Comparison of ENCODE assay signal across 1 cellular context in the genomic region with DNA sequence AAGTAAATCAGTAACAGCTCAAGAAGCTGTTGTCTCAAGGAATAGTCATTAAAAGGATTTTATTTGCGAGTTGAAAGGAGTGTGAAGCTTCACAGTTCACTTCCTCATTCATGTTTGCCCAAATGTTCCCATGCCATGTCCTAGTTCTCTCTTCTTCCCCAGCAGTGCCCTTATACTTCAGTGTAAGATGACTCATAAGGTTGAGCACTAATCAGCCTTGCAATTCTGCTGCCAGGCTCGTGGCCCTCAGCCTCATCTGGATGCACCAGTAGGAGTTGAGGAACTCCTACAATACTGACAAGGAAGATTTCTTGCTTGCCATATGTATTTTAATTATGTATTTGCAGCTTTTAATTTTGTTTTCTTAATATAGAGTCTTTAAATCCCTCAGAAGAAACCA.
TF ChIP-seq lines count a peak whose summit lies in the region.

No MANE protein-coding gene starts in this region.

TF ChIP-seq in H1, 55 proteins besides CTCF, POLR2A, EP300 and RAD21:
- TF ChIP-seq, protein P1, sequence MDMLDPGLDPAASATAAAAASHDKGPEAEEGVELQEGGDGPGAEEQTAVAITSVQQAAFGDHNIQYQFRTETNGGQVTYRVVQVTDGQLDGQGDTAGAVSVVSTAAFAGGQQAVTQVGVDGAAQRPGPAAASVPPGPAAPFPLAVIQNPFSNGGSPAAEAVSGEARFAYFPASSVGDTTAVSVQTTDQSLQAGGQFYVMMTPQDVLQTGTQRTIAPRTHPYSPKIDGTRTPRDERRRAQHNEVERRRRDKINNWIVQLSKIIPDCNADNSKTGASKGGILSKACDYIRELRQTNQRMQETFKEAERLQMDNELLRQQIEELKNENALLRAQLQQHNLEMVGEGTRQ (IDR thresholded peaks at IDR 0.05; ENCODE audit: low read length): no peak
- TF ChIP-seq BRCA1 (IDR thresholded peaks at IDR 0.05; ENCODE audit: low read depth, low read length) (no peak), GTF2F1 (IDR thresholded peaks at IDR 0.05; ENCODE audit: borderline replicate concordance, low read depth, low read length) (no peak), GABPA (IDR thresholded peaks at IDR 0.05; ENCODE audit: borderline replicate concordance, insufficient read depth, low read length) (no peak), CBX8 (IDR thresholded peaks at IDR 0.05; ENCODE audit: borderline replicate concordance, low read depth, low read length) (no peak), RXRA (IDR thresholded peaks at IDR 0.05; ENCODE audit: insufficient read depth, low read depth, low read length) (no peak), KDM5A (IDR thresholded peaks at IDR 0.05; ENCODE audit: low read length) (no peak), SRF (IDR thresholded peaks at IDR 0.05; ENCODE audit: low read depth, low read length) (no peak), NRF1 (IDR thresholded peaks at IDR 0.05; ENCODE audit: low read depth, low read length) (no peak), TEAD4 (IDR thresholded peaks at IDR 0.05; ENCODE audit: low read depth, low read length) (no peak), KDM1A (IDR thresholded peaks at IDR 0.05; ENCODE audit: borderline replicate concordance, low read length) (no peak), YY1 (IDR thresholded peaks at IDR 0.05; ENCODE audit: low read depth, low read length) (no peak), FOSL1 (IDR thresholded peaks at IDR 0.05; ENCODE audit: insufficient read depth, low read depth, low read length) (no peak), RNF2 (IDR thresholded peaks at IDR 0.05; ENCODE audit: borderline replicate concordance, low read depth, low read length, missing control alignments, poor library complexity, severe bottlenecking) (no peak), CBX5 (IDR thresholded peaks at IDR 0.05; ENCODE audit: low read depth, low read length) (no peak), TCF12 (IDR thresholded peaks at IDR 0.05; ENCODE audit: low read depth, low read length) (no peak)
- TF ChIP-seq, protein P2, sequence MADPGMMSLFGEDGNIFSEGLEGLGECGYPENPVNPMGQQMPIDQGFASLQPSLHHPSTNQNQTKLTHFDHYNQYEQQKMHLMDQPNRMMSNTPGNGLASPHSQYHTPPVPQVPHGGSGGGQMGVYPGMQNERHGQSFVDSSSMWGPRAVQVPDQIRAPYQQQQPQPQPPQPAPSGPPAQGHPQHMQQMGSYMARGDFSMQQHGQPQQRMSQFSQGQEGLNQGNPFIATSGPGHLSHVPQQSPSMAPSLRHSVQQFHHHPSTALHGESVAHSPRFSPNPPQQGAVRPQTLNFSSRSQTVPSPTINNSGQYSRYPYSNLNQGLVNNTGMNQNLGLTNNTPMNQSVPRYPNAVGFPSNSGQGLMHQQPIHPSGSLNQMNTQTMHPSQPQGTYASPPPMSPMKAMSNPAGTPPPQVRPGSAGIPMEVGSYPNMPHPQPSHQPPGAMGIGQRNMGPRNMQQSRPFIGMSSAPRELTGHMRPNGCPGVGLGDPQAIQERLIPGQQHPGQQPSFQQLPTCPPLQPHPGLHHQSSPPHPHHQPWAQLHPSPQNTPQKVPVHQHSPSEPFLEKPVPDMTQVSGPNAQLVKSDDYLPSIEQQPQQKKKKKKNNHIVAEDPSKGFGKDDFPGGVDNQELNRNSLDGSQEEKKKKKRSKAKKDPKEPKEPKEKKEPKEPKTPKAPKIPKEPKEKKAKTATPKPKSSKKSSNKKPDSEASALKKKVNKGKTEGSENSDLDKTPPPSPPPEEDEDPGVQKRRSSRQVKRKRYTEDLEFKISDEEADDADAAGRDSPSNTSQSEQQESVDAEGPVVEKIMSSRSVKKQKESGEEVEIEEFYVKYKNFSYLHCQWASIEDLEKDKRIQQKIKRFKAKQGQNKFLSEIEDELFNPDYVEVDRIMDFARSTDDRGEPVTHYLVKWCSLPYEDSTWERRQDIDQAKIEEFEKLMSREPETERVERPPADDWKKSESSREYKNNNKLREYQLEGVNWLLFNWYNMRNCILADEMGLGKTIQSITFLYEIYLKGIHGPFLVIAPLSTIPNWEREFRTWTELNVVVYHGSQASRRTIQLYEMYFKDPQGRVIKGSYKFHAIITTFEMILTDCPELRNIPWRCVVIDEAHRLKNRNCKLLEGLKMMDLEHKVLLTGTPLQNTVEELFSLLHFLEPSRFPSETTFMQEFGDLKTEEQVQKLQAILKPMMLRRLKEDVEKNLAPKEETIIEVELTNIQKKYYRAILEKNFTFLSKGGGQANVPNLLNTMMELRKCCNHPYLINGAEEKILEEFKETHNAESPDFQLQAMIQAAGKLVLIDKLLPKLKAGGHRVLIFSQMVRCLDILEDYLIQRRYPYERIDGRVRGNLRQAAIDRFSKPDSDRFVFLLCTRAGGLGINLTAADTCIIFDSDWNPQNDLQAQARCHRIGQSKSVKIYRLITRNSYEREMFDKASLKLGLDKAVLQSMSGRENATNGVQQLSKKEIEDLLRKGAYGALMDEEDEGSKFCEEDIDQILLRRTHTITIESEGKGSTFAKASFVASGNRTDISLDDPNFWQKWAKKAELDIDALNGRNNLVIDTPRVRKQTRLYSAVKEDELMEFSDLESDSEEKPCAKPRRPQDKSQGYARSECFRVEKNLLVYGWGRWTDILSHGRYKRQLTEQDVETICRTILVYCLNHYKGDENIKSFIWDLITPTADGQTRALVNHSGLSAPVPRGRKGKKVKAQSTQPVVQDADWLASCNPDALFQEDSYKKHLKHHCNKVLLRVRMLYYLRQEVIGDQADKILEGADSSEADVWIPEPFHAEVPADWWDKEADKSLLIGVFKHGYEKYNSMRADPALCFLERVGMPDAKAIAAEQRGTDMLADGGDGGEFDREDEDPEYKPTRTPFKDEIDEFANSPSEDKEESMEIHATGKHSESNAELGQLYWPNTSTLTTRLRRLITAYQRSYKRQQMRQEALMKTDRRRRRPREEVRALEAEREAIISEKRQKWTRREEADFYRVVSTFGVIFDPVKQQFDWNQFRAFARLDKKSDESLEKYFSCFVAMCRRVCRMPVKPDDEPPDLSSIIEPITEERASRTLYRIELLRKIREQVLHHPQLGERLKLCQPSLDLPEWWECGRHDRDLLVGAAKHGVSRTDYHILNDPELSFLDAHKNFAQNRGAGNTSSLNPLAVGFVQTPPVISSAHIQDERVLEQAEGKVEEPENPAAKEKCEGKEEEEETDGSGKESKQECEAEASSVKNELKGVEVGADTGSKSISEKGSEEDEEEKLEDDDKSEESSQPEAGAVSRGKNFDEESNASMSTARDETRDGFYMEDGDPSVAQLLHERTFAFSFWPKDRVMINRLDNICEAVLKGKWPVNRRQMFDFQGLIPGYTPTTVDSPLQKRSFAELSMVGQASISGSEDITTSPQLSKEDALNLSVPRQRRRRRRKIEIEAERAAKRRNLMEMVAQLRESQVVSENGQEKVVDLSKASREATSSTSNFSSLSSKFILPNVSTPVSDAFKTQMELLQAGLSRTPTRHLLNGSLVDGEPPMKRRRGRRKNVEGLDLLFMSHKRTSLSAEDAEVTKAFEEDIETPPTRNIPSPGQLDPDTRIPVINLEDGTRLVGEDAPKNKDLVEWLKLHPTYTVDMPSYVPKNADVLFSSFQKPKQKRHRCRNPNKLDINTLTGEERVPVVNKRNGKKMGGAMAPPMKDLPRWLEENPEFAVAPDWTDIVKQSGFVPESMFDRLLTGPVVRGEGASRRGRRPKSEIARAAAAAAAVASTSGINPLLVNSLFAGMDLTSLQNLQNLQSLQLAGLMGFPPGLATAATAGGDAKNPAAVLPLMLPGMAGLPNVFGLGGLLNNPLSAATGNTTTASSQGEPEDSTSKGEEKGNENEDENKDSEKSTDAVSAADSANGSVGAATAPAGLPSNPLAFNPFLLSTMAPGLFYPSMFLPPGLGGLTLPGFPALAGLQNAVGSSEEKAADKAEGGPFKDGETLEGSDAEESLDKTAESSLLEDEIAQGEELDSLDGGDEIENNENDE (IDR thresholded peaks at IDR 0.05; ENCODE audit: insufficient replicate concordance, low read length): no peak
- TF ChIP-seq, protein P3, sequence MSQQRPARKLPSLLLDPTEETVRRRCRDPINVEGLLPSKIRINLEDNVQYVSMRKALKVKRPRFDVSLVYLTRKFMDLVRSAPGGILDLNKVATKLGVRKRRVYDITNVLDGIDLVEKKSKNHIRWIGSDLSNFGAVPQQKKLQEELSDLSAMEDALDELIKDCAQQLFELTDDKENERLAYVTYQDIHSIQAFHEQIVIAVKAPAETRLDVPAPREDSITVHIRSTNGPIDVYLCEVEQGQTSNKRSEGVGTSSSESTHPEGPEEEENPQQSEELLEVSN (IDR thresholded peaks at IDR 0.05): no peak
